In genomic region chr19:18389736-18390074, GRCh38 we compare ENCODE assay signal across 22 cellular contexts. TPM values are rescaled to one million over a fixed set of nuclear protein-coding genes. Genes with fewer than 3 reads are reported as not detected.
DNase-seq lines count a peak whose midpoint lies in the region; ATAC-seq, FAIRE-seq and TF ChIP-seq lines count a peak whose summit lies in the region.
"Had no signal": no experiment of that assay in that cellular context is flagged by ENCODE, and none has a peak within 500 bp of the region (broad histone marks: within the 10 kb centered on the region; RNA-seq: fewer than 3 reads in every experiment).

No MANE protein-coding gene starts in this region.

- H3K9me2 ChIP-seq in HCT116 (ENCODE audit: insufficient read depth) = no peaks in the 10 kb centered on the region

- peaks cover 51% of the 10 kb centered on the region for H3K36me3 Mint-ChIP-seq in dendritic cell treated with granulocyte-macrophage colony-stimulating factor and Interleukin-4, amounts not matched to agents 40 ng/mL and 50 ng/mL, for 4 days (ENCODE audit: low read depth)
- H3K36me3 Mint-ChIP-seq in natural killer cell = no peaks in the 10 kb centered on the region

- DNase-seq in HCT116 (ENCODE audit: low read depth, low spot score) (no peak), natural killer cell (no peak), NCI-H146 (lab: John Stamatoyannopoulos, UW) (no peak), GM12892 (ENCODE audit: insufficient read length) (no peak)
- DNase-seq: activated CD4-positive, alpha-beta T cell treated with anti-CD3 and anti-CD28 coated beads, Interleukin-2, amount 10 ng/mL, durations not matched to agents 7 days and 5 days; AML-193; aorta; effector memory CD4-positive, alpha-beta T cell; glutamatergic neuron; Kasumi-1; left cardiac atrium; NCI-H1092 treated with DMSO at 0.1 percent for 48 hours; NCI-H510A treated with DMSO at 0.1 percent for 48 hours; stimulated activated CD4-positive, alpha-beta T cell treated with anti-CD3 and anti-CD28 coated beads, Interleukin-1b, Interleukin-23, amount 100 ng/mL, for 48 hours; SW 1271; transverse colon had no signal

- H3K79me2 ChIP-seq in HCT116 (ENCODE audit: insufficient read depth, low read length) = peaks cover 16% of the 10 kb centered on the region

- H3K27ac Mint-ChIP-seq in dendritic cell treated with granulocyte-macrophage colony-stimulating factor and Interleukin-4, amounts not matched to agents 40 ng/mL and 50 ng/mL, for 4 days = peak overlapping the region; percentile 86
- peak overlapping the region in 1 of 2 donors; percentile 50 for H3K27ac Mint-ChIP-seq in natural killer cell
- H3K27ac Mint-ChIP-seq: activated CD4-positive, alpha-beta T cell treated with anti-CD3 and anti-CD28 coated beads, Interleukin-2, amount 10 ng/mL, durations not matched to agents 7 days and 5 days; stimulated activated naive CD8-positive, alpha-beta T cell treated with anti-CD3 and anti-CD28 coated beads, Interleukin-15, Interleukin-2, amounts not matched to agents 100 ng/mL and 50 ng/mL, for 24 hours had no signal

- TF ChIP-seq RAD21 in HCT116 (IDR thresholded peaks at IDR 0.05; ENCODE audit: low read depth) = no peak

- POLR2A ChIA-PET in HCT116 (lab: Charles Lee) = interaction anchor here (0.7 to 5.7 kb wide), 15 partner anchors 9 to 114 kb away, joined by 3 to 58 read pairs (median 3); partner anchors contain the start of genes IQCN and LSM4

- no TSS peak for BruUV-seq in HCT116 (replicated peaks; lab: Mats Ljungman, UMichigan)

- no peak for ATAC-seq in HCT116
- ATAC-seq in natural killer cell = no peak
- ATAC-seq in esophagus mucosa = no peak
- ATAC-seq: left cardiac atrium had no signal

- H3K4me1 Mint-ChIP-seq in dendritic cell treated with granulocyte-macrophage colony-stimulating factor and Interleukin-4, amounts not matched to agents 40 ng/mL and 50 ng/mL, for 4 days (ENCODE audit: low read depth) = peaks cover 87% of the 10 kb centered on the region
- H3K4me1 Mint-ChIP-seq in natural killer cell = peaks cover 5 to 18% of the 10 kb centered on the region in 2 donors

- TF ChIP-seq CTCF in C4-2B (conservative IDR thresholded peaks at IDR 0.05) (no peak), HCT116 (IDR thresholded peaks at IDR 0.05 in 2 of 3, conservative IDR thresholded peaks at IDR 0.05 in 1 of 3; ENCODE audit: borderline replicate concordance in 1 of 3, insufficient read depth in 1 of 3, low read depth in 2 of 3, low read length in 2 of 3) (no peak), natural killer cell (IDR thresholded peaks at IDR 0.05) (no peak)

- H3K27me3 ChIP-seq in HCT116 (ENCODE audit: insufficient read depth, low read length) = no peaks in the 10 kb centered on the region
- H3K27me3 ChIP-seq: transverse colon had no signal

- H4K20me1 ChIP-seq in HCT116 (ENCODE audit: insufficient read depth) = no peaks in the 10 kb centered on the region

- no peaks in the 10 kb centered on the region for H3K9me3 Mint-ChIP-seq in dendritic cell treated with granulocyte-macrophage colony-stimulating factor and Interleukin-4, amounts not matched to agents 40 ng/mL and 50 ng/mL, for 4 days
- H3K9me3 Mint-ChIP-seq in natural killer cell = no peaks in the 10 kb centered on the region
- H3K9me3 Mint-ChIP-seq: activated CD4-positive, alpha-beta T cell treated with anti-CD3 and anti-CD28 coated beads, Interleukin-2, amount 10 ng/mL, durations not matched to agents 7 days and 5 days; stimulated activated naive CD8-positive, alpha-beta T cell treated with anti-CD3 and anti-CD28 coated beads, Interleukin-15, Interleukin-2, amounts not matched to agents 100 ng/mL and 50 ng/mL, for 24 hours had no signal

- no peak for TF ChIP-seq POLR2A in HCT116 (IDR thresholded peaks at IDR 0.05; ENCODE audit: borderline replicate concordance, extremely low read depth, insufficient read depth, insufficient read length)
- TF ChIP-seq POLR2A in GM12892 (IDR thresholded peaks at IDR 0.05; ENCODE audit: low read depth, low read length) = no peak

- H3K4me1 ChIP-seq in HCT116 (ENCODE audit: control insufficient read depth in 1 of 2, insufficient read depth in 2 of 2, low read length in 2 of 2) = peaks cover 27 to 66% of the 10 kb centered on the region in 2 experiments

- no peak overlapping the region for H3K9ac ChIP-seq in HCT116 (ENCODE audit: low read length)

- H3K4me3 Mint-ChIP-seq in dendritic cell treated with granulocyte-macrophage colony-stimulating factor and Interleukin-4, amounts not matched to agents 40 ng/mL and 50 ng/mL, for 4 days = no peak overlapping the region
- peak overlapping the region; percentile 74 for H3K4me3 Mint-ChIP-seq in natural killer cell
- H3K4me3 Mint-ChIP-seq: stimulated activated naive CD8-positive, alpha-beta T cell treated with anti-CD3 and anti-CD28 coated beads, Interleukin-15, Interleukin-2, amounts not matched to agents 100 ng/mL and 50 ng/mL, for 24 hours had no signal

- peaks cover 11% of the 10 kb centered on the region for H3K27me3 Mint-ChIP-seq in dendritic cell treated with granulocyte-macrophage colony-stimulating factor and Interleukin-4, amounts not matched to agents 40 ng/mL and 50 ng/mL, for 4 days
- peaks cover 0 to 3% of the 10 kb centered on the region in 2 donors for H3K27me3 Mint-ChIP-seq in natural killer cell (ENCODE audit: low read depth in 2 of 2)

- no peak overlapping the region for H2AFZ ChIP-seq in HCT116 (ENCODE audit: low read depth, low read length, poor library complexity, severe bottlenecking)

- intact Hi-C loops in HCT116 (cut with micrococcal nuclease) (no loop called here), natural killer cell (cut with micrococcal nuclease) (no loop called here)
- intact Hi-C loops in dendritic cell treated with granulocyte-macrophage colony-stimulating factor and Interleukin-4, amounts not matched to agents 40 ng/mL and 50 ng/mL, for 4 days (cut with micrococcal nuclease) = loop anchor here (2.0 to 5.0 kb wide), 2 partner anchors 19 to 42 kb away; no protein-coding TSS in a partner anchor

- peak overlapping the region; percentile 78 for H3K27ac ChIP-seq in C4-2B
- H3K27ac ChIP-seq in HCT116 (ENCODE audit: low read depth, low read length) = peak overlapping the region; percentile 82

- CTCF ChIA-PET in HCT116 (lab: Charles Lee) = interaction anchor here (0.8 to 2.6 kb wide), 9 partner anchors 11 to 110 kb away, joined by 3 to 11 read pairs (median 3); partner anchors contain the start of gene SSBP4

- no peak for FAIRE-seq in GM12892 (lab: Jason Lieb, UNC)

- H3K36me3 ChIP-seq in HCT116 (ENCODE audit: control insufficient read depth in 1 of 2, insufficient read depth in 2 of 2, low read length in 2 of 2) = peaks cover 0 to 6% of the 10 kb centered on the region in 2 experiments; a peak in 2 of 4 replicates
- H3K36me3 ChIP-seq: prostate gland, transverse colon had no signal

- RAD21 ChIA-PET in HCT116 (lab: Charles Lee; ENCODE audit: low non-redundant PET in 1 of 2, low total read pairs in 2 of 2, uncharacterized antibody in 2 of 2, unreplicated experiment in 2 of 2) = no interaction called here

- no peak overlapping the region for H3K4me2 ChIP-seq in HCT116 (ENCODE audit: low read length)

- no peaks in the 10 kb centered on the region for H3K9me3 ChIP-seq in HCT116 (ENCODE audit: control insufficient read depth in 1 of 2, insufficient read depth in 1 of 2, low read depth in 1 of 2, low read length in 2 of 2)
- H3K9me3 ChIP-seq: prostate gland, transverse colon had no signal

- H3K4me3 ChIP-seq in HCT116 (replicated peaks in 1 of 2; ENCODE audit: low read depth in 1 of 2, low read length in 2 of 2) = no peak overlapping the region
- H3K4me3 ChIP-seq: prostate gland, transverse colon had no signal

TF ChIP-seq in HCT116, 20 proteins besides CTCF, POLR2A, EP300 and RAD21 (continues in another document):
- TF ChIP-seq MAX (IDR thresholded peaks at IDR 0.05) (no peak), EZH2 (IDR thresholded peaks at IDR 0.05) (no peak), SIN3A (IDR thresholded peaks at IDR 0.05; ENCODE audit: low read depth) (no peak), TCF7L2 (IDR thresholded peaks at IDR 0.05; ENCODE audit: borderline replicate concordance, extremely low read depth, insufficient read depth, insufficient read length) (no peak), SP1 (IDR thresholded peaks at IDR 0.05; ENCODE audit: low read depth) (no peak; the same call in 1 of the 2 replicates), ELF1 (IDR thresholded peaks at IDR 0.05; ENCODE audit: borderline replicate concordance, low read depth) (no peak), YY1 (IDR thresholded peaks at IDR 0.05; ENCODE audit: extremely low read depth, insufficient replicate concordance, low read depth, low read length) (no peak), FOSL1 (IDR thresholded peaks at IDR 0.05; ENCODE audit: low read depth) (no peak), CBX3 (IDR thresholded peaks at IDR 0.05; ENCODE audit: low read depth) (no peak)

RNA-seq across cellular contexts. Expression of gene GDF15, which starts 3.7 kb away (rescaled TPM):
- 425 TPM for total RNA-seq in HCT116 (2021; ENCODE audit: unreplicated experiment)
- polyA plus RNA-seq in HCT116 (2012) = 480 and 583 TPM in 2 replicates
- 1 to 10 TPM in 1 of 3 donors, under 1 TPM in 1, not detected in 1; 0.85 to 1.5 TPM for total RNA-seq in natural killer cell
- 3.9 TPM for total RNA-seq in esophagus mucosa
- polyA plus RNA-seq in GM12892 (2012; ENCODE audit: missing spikeins) = 1.6 TPM
- total RNA-seq: activated CD4-positive, alpha-beta T cell treated with anti-CD3 and anti-CD28 coated beads, Interleukin-2, amount 10 ng/mL, durations not matched to agents 7 days and 5 days had no signal
- polyA plus RNA-seq: neural cell had no signal

RNA-seq across cellular contexts. Expression of gene LRRC25, which starts 7.7 kb away (rescaled TPM):
- 0.12 TPM for total RNA-seq in HCT116 (2021; ENCODE audit: unreplicated experiment)
- not detected in 2 replicates for polyA plus RNA-seq in HCT116 (2012)
- total RNA-seq in natural killer cell = 10 to 100 TPM in 2 of 3 donors, 1 to 10 TPM in 1; 3.9 to 28.2 (median 12.0) TPM
- 0.48 TPM for total RNA-seq in esophagus mucosa
- 1.1 TPM for polyA plus RNA-seq in GM12892 (2012; ENCODE audit: missing spikeins)
- total RNA-seq: activated CD4-positive, alpha-beta T cell treated with anti-CD3 and anti-CD28 coated beads, Interleukin-2, amount 10 ng/mL, durations not matched to agents 7 days and 5 days had no signal
- polyA plus RNA-seq: neural cell had no signal

RNA-seq across cellular contexts. Expression of gene SSBP4, which starts 29.5 kb away (rescaled TPM):
- 164 TPM for total RNA-seq in HCT116 (2021; ENCODE audit: unreplicated experiment)
- polyA plus RNA-seq in HCT116 (2012) = 55.6 and 64.2 TPM in 2 replicates
- total RNA-seq in natural killer cell = 100 to 1,000 TPM; 137 to 169 (median 158) TPM
- 15.7 TPM for total RNA-seq in esophagus mucosa
- polyA plus RNA-seq in GM12892 (2012; ENCODE audit: missing spikeins) = 24.2 TPM

RNA-seq across cellular contexts. Expression of gene ISYNA1, which starts 48.2 kb away (rescaled TPM):
- total RNA-seq in HCT116 (2021; ENCODE audit: unreplicated experiment) (365 TPM), natural killer cell (10 to 100 TPM; 39.7 to 53.6 (median 40.1) TPM), esophagus mucosa (8.5 TPM)
- polyA plus RNA-seq in HCT116 (2012) = 282 and 302 TPM in 2 replicates
- polyA plus RNA-seq in GM12892 (2012; ENCODE audit: missing spikeins) = 9.3 TPM

RNA-seq across cellular contexts. Expression of gene PGPEP1, which starts 49.3 kb away (rescaled TPM):
- total RNA-seq in HCT116 (2021; ENCODE audit: unreplicated experiment) = 30.9 TPM
- polyA plus RNA-seq in HCT116 (2012) = 22.4 and 23.8 TPM in 2 replicates
- 10 to 100 TPM; 69.1 to 73.3 (median 71.0) TPM for total RNA-seq in natural killer cell
- total RNA-seq in esophagus mucosa = 5.5 TPM
- 16.7 TPM for polyA plus RNA-seq in GM12892 (2012; ENCODE audit: missing spikeins)

Comparison
In these comparisons a context has a peak if more than half of its experiments do, and no peak if none do; other contexts are left out.
1. RNA of gene GDF15, which starts 3.7 kb away (total RNA-seq): 425 TPM in HCT116 (single experiment); 3.9 TPM in esophagus mucosa (single experiment) and 0.85 to 1.5 TPM in natural killer cell; every median in the first group is over 10 times any median in the second.